Comparison of ENCODE assay signal across 9 cellular contexts in genomic region chr1:155077758-155078495, GRCh38. TPM values are rescaled to one million over a fixed set of nuclear protein-coding genes. Genes with fewer than 3 reads are reported as not detected.
A peak's percentile ranks its signal among the peaks of the same experiment; 100 is the strongest.
DNase-seq lines count a peak whose midpoint lies in the region; ATAC-seq, FAIRE-seq and TF ChIP-seq lines count a peak whose summit lies in the region.
"Had no signal": no experiment of that assay in that cellular context is flagged by ENCODE, and none has a peak within 500 bp of the region (broad histone marks: within the 10 kb centered on the region; RNA-seq: fewer than 3 reads in every experiment).

No MANE protein-coding gene starts in this region.

- peaks cover 55% of the 10 kb centered on the region for H3K4me1 ChIP-seq in CD4-positive, alpha-beta memory T cell (ENCODE audit: insufficient read depth, low read length)
- H3K4me1 ChIP-seq in HUES64 (ENCODE audit: insufficient read depth, low read length), result peaks cover 12% of the 10 kb centered on the region; the same call in 1 of the 2 replicates
- peaks cover 10 to 45% of the 10 kb centered on the region in 2 donors for H3K4me1 ChIP-seq in uterus

- peak overlapping the region; percentile 44 for H3K4me2 ChIP-seq in neural cell (ENCODE audit: low read length)

- no peak for TF ChIP-seq RAD21 in neural cell (conservative IDR thresholded peaks at IDR 0.05)

- peaks cover 7 to 21% of the 10 kb centered on the region in 2 donors for H3K27me3 Mint-ChIP-seq in CD4-positive, alpha-beta memory T cell
- H3K27me3 Mint-ChIP-seq in central memory CD8-positive, alpha-beta T cell, result peaks cover 32% of the 10 kb centered on the region

- H3F3A ChIP-seq in neural cell (ENCODE audit: insufficient read depth, low read length, poor library complexity, severe bottlenecking), result peaks cover 7% of the 10 kb centered on the region

- TF ChIP-seq POLR2A in uterus (IDR thresholded peaks at IDR 0.05), result no peak

- CTCF ChIA-PET in CD4-positive, alpha-beta memory T cell (lab: Charles Lee; ENCODE audit: partially characterized antibody), result interaction anchor here (0.6 to 2.4 kb wide), 5 partner anchors 13 to 173 kb away, joined by 3 to 10 read pairs (median 3); partner anchors contain the start of gene EFNA4

- intact Hi-C loops in CD4-positive, alpha-beta memory T cell (cut with micrococcal nuclease), result no loop called here
- intact Hi-C loops in uterus (cut with DNase I; ENCODE audit: low total_unique reads), result no loop called here

- TF ChIP-seq CTCF in neural cell (IDR thresholded peaks at IDR 0.05; ENCODE audit: poor library complexity, severe bottlenecking) (no peak), D721Med (IDR thresholded peaks at IDR 0.05; ENCODE audit: insufficient read depth, missing control alignments) (no peak), GM13976 (IDR thresholded peaks at IDR 0.05; ENCODE audit: borderline replicate concordance, control extremely low read depth, extremely low read depth, insufficient read depth, missing control alignments) (no peak), uterus (IDR thresholded peaks at IDR 0.05) (no peak)

- H3K27me3 ChIP-seq in CD4-positive, alpha-beta memory T cell (ENCODE audit: insufficient read depth, low read length), result peaks cover 18% of the 10 kb centered on the region
- H3K27me3 ChIP-seq in HUES64 (ENCODE audit: insufficient read depth, low read length), result peaks cover 65% of the 10 kb centered on the region
- H3K27me3 ChIP-seq in neural cell (ENCODE audit: insufficient read depth, low read depth, low read length), result no peaks in the 10 kb centered on the region
- peaks cover 29 to 33% of the 10 kb centered on the region in 2 donors for H3K27me3 ChIP-seq in uterus

- DNase-seq in CD4-positive, alpha-beta memory T cell, result no peak
- DNase-seq in central memory CD8-positive, alpha-beta T cell (ENCODE audit: low spot score in 2 of 2), result no peak
- DNase-seq in D721Med (ENCODE audit: insufficient read length, low spot score) (no peak), GM13976 (ENCODE audit: low spot score) (no peak), uterus (no peak)
- DNase-seq: KG1 had no signal

- no peak overlapping the region for H3K9ac ChIP-seq in HUES64 (ENCODE audit: low read depth, low read length)
- H3K9ac ChIP-seq in neural cell (ENCODE audit: low read length), result peak overlapping the region; percentile 37

- TF ChIP-seq EP300 in neural cell (conservative IDR thresholded peaks at IDR 0.05; ENCODE audit: poor library complexity, severe bottlenecking), result no peak

- H3K36me3 Mint-ChIP-seq in CD4-positive, alpha-beta memory T cell, result no peaks in the 10 kb centered on the region
- H3K36me3 Mint-ChIP-seq in central memory CD8-positive, alpha-beta T cell (ENCODE audit: insufficient read depth), result peaks cover 1% of the 10 kb centered on the region

- H3K9me2 ChIP-seq in neural cell (ENCODE audit: insufficient read depth, low read length), result no peaks in the 10 kb centered on the region

- H3K27ac Mint-ChIP-seq in CD4-positive, alpha-beta memory T cell, result peak overlapping the region in 4 of 7 donors; percentile 2 to 70 (median 32)
- no peak overlapping the region for H3K27ac Mint-ChIP-seq in central memory CD8-positive, alpha-beta T cell (ENCODE audit: low read depth)

- FAIRE-seq in D721Med (lab: Jason Lieb, UNC), result no peak

- ATAC-seq in central memory CD8-positive, alpha-beta T cell (replicated peaks; ENCODE audit: extremely low read depth, poor library complexity, severe bottlenecking), result no peak
- no peak for ATAC-seq in GM21528 (IDR thresholded peaks at IDR 0.05; ENCODE audit: low FRiP score, unreplicated experiment)

- H3K9me3 Mint-ChIP-seq in CD4-positive, alpha-beta memory T cell, result no peaks in the 10 kb centered on the region
- no peaks in the 10 kb centered on the region for H3K9me3 Mint-ChIP-seq in central memory CD8-positive, alpha-beta T cell

- peaks cover 27 to 65% (median 44%) of the 10 kb centered on the region in 4 donors for H3K4me1 Mint-ChIP-seq in CD4-positive, alpha-beta memory T cell
- peaks cover 43% of the 10 kb centered on the region for H3K4me1 Mint-ChIP-seq in central memory CD8-positive, alpha-beta T cell

- WGBS in HUES64, result 68% methylated on average over 5 of the region's 5 CpGs

- peaks cover 13% of the 10 kb centered on the region for H3K79me2 ChIP-seq in neural cell (replicated peaks; ENCODE audit: insufficient read depth, low read length)

- POLR2A ChIA-PET in CD4-positive, alpha-beta memory T cell (lab: Charles Lee; ENCODE audit: partially characterized antibody), result interaction anchor here (0.5 to 1.9 kb wide), 6 partner anchors 15 to 1418 kb away, joined by 3 to 10 read pairs (median 3); partner anchors contain the start of genes ADAM15 and EFNA4

- H4K20me1 ChIP-seq in neural cell (ENCODE audit: insufficient read depth), result peaks cover 16% of the 10 kb centered on the region

- in situ Hi-C loops in GM13976 (cut with MboI; ENCODE audit: low sequenced_read_pairs, unreplicated experiment), result no loop called here

- peak overlapping the region; percentile 26 to 88 (median 55) for H3K4me3 Mint-ChIP-seq in CD4-positive, alpha-beta memory T cell
- peak overlapping the region; percentile 77 for H3K4me3 Mint-ChIP-seq in central memory CD8-positive, alpha-beta T cell

- no peaks in the 10 kb centered on the region for H3K36me3 ChIP-seq in CD4-positive, alpha-beta memory T cell (ENCODE audit: insufficient read depth, low read length)
- H3K36me3 ChIP-seq in HUES64 (ENCODE audit: insufficient read depth, low read length) (no peaks in the 10 kb centered on the region), neural cell (ENCODE audit: insufficient read depth, low read length) (no peaks in the 10 kb centered on the region), uterus (no peaks in the 10 kb centered on the region)

- no peak overlapping the region for H2AFZ ChIP-seq in neural cell (ENCODE audit: low read depth, low read length)

- no peak overlapping the region for H3K27ac ChIP-seq in CD4-positive, alpha-beta memory T cell (ENCODE audit: low read depth, low read length)
- H3K27ac ChIP-seq in HUES64 (ENCODE audit: low read depth, low read length) (no peak overlapping the region), neural cell (ENCODE audit: low read length) (peak overlapping the region; percentile 42), uterus (no peak overlapping the region)

- H3K9me3 ChIP-seq in CD4-positive, alpha-beta memory T cell (ENCODE audit: control insufficient read depth in 1 of 2, low read length in 2 of 2), result no peaks in the 10 kb centered on the region
- H3K9me3 ChIP-seq in HUES64 (ENCODE audit: insufficient read depth, low read depth, low read length) (no peaks in the 10 kb centered on the region), neural cell (ENCODE audit: low read length) (no peaks in the 10 kb centered on the region), uterus (no peaks in the 10 kb centered on the region)

- H3K4me3 ChIP-seq in CD4-positive, alpha-beta memory T cell (ENCODE audit: low read length in 2 of 2), result no peak overlapping the region
- H3K4me3 ChIP-seq in HUES64 (ENCODE audit: low read length) (peak overlapping the region; percentile 56), neural cell (ENCODE audit: low read length) (peak overlapping the region; percentile 99), uterus (no peak overlapping the region)

TF ChIP-seq in neural cell, 6 proteins besides CTCF, POLR2A, EP300 and RAD21:
- no peak for TF ChIP-seq MXI1 (conservative IDR thresholded peaks at IDR 0.05; ENCODE audit: poor library complexity, severe bottlenecking)

RNA-seq across cellular contexts. Expression of gene EFNA3, which starts 0.7 kb away (rescaled TPM):
- total RNA-seq in CD4-positive, alpha-beta memory T cell, result 1 to 10 TPM; 2.0 to 4.3 TPM
- polyA plus RNA-seq in CD4-positive, alpha-beta memory T cell, result 1 to 10 TPM in 1 of 2 donors, under 1 TPM in 1; 0.34 to 1.5 TPM
- 4.6 TPM for polyA plus RNA-seq in HUES64 (2013, experiment 1 of 2)
- polyA plus RNA-seq in HUES64 (2013, experiment 2 of 2), result 7.0 TPM
- 12.2 and 16.9 TPM in 2 replicates for polyA plus RNA-seq in neural cell
- 16.6 and 19.8 TPM in 2 replicates for polyA minus RNA-seq in neural cell
- total RNA-seq in uterus, result 1 to 10 TPM in 3 of 4 donors, not detected in 1; 3.2 to 7.6 (median 3.3) TPM

RNA-seq across cellular contexts. Expression of gene EFNA4, which starts 14.4 kb away (rescaled TPM):
- 1 to 10 TPM; 6.0 to 8.5 TPM for total RNA-seq in CD4-positive, alpha-beta memory T cell
- polyA plus RNA-seq in CD4-positive, alpha-beta memory T cell, result 1 to 10 TPM; 2.5 to 3.5 TPM
- 23.3 TPM for polyA plus RNA-seq in HUES64 (2013, experiment 1 of 2)
- 23.0 TPM for polyA plus RNA-seq in HUES64 (2013, experiment 2 of 2)
- polyA plus RNA-seq in neural cell, result 0.64 and 1.2 TPM in 2 replicates
- 0.81 TPM in 1 of 2 replicates, not detected in the other for polyA minus RNA-seq in neural cell
- total RNA-seq in uterus, result 1 to 10 TPM in 2 of 4 donors, not detected in 2; 8.0 to 8.4 TPM

RNA-seq across cellular contexts. Expression of gene ADAM15, which starts 26.8 kb away (rescaled TPM):
- 10 to 100 TPM; 33.6 to 39.8 TPM for total RNA-seq in CD4-positive, alpha-beta memory T cell
- 10 to 100 TPM; 14.8 to 18.2 TPM for polyA plus RNA-seq in CD4-positive, alpha-beta memory T cell
- polyA plus RNA-seq in HUES64 (2013, experiment 1 of 2), result 15.1 TPM
- 20.0 TPM for polyA plus RNA-seq in HUES64 (2013, experiment 2 of 2)
- 24.8 and 27.6 TPM in 2 replicates for polyA plus RNA-seq in neural cell
- 9.7 and 17.3 TPM in 2 replicates for polyA minus RNA-seq in neural cell
- total RNA-seq in uterus, result 100 to 1,000 TPM in 3 of 4 donors, 10 to 100 TPM in 1; 58.6 to 270 (median 153) TPM

RNA-seq across cellular contexts. Expression of gene DCST1, which starts 44.3 kb away (rescaled TPM):
- under 1 TPM in 1 of 2 experiments, not detected in 1; 0.14 TPM for total RNA-seq in CD4-positive, alpha-beta memory T cell
- polyA plus RNA-seq in CD4-positive, alpha-beta memory T cell, result not detected
- not detected for polyA plus RNA-seq in HUES64 (2013, experiment 1 of 2)
- polyA plus RNA-seq in HUES64 (2013, experiment 2 of 2), result not detected
- polyA plus RNA-seq in neural cell, result not detected in 2 replicates
- not detected in 2 replicates for polyA minus RNA-seq in neural cell
- total RNA-seq in uterus, result 1 to 10 TPM in 2 of 4 donors, not detected in 2; 1.1 to 3.5 TPM

RNA-seq across cellular contexts. Expression of gene DCST2, which starts 44.3 kb away (rescaled TPM):
- total RNA-seq in CD4-positive, alpha-beta memory T cell, result 1 to 10 TPM; 4.0 to 4.1 TPM
- not detected for polyA plus RNA-seq in CD4-positive, alpha-beta memory T cell
- polyA plus RNA-seq in HUES64 (2013, experiment 1 of 2), result not detected
- 0.51 TPM for polyA plus RNA-seq in HUES64 (2013, experiment 2 of 2)
- 0.76 and 1.8 TPM in 2 replicates for polyA plus RNA-seq in neural cell
- polyA minus RNA-seq in neural cell, result 0.23 and 0.49 TPM in 2 replicates
- total RNA-seq in uterus, result 1 to 10 TPM in 1 of 4 donors, under 1 TPM in 1, not detected in 2; 0.07 to 1.6 TPM

Comparison
In these comparisons a context has a peak if more than half of its experiments do, and no peak if none do; other contexts are left out.
1. H3K4me3 ChIP-seq: peak in HUES64 (single experiment) and neural cell (single experiment); none in CD4-positive, alpha-beta memory T cell (0 of 2) and uterus (0 of 2).